ENCODE assay signal across 9 cellular contexts in the genomic region with DNA sequence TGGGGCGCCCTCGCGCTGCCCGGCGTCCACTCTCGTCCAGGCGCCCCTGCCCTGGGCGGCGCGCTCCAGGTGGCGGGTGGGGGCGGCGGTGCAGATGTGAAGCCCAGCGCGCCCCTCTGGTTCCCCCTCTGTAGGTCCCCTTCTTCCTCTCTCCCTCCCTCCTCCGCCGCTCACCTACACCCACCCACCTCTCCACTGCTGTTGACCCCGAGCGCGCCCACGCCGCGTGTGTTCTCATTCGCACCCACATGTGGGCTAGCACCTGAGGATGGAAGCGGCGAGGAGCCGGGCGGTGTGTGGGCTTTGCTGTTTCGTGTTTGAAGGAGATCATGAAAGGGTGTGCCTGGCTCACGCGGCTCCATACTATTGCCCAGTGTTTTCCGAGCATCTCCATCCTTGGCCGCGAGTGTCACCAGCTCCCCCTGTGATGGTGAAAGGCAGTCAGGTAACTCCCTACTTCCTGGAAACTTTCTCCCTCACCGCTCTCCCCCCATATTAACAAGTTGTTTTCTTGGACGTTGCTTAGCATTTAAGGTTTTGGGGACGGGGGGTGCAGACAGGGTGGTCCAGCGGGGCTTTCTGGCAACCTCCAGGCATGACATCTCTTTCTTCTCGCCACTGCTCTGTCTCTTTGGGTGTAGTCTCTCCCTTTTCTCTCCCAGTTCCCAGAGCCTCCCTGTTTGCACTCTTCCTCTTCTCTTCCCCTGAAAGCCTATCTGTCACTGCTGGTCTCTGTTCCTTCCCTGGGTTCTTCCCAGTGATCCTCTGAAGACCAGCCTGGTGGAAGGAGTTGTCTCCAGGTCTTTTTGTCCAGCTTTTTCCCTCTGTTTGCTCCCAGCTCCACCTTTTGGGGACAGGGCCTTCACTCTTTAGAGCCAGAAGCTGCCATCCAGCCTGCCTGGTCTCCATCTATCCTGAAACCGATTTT. TPM values are rescaled to one million over a fixed set of nuclear protein-coding genes. Genes with fewer than 3 reads are reported as not detected.
DNase-seq lines count a peak whose midpoint lies in the region; ATAC-seq and TF ChIP-seq lines count a peak whose summit lies in the region.
"Had no signal": no experiment of that assay in that cellular context is flagged by ENCODE, and none has a peak within 500 bp of the region (broad histone marks: within the 10 kb centered on the region; RNA-seq: fewer than 3 reads in every experiment).

No MANE protein-coding gene starts in this region.

- CTCF ChIA-PET in OCI-LY7 (lab: Charles Lee; ENCODE audit: unreplicated experiment), result no interaction called here

- no peak overlapping the region for H3K27ac ChIP-seq in brain microvascular endothelial cell
- peak overlapping the region; percentile 59 for H3K27ac ChIP-seq in muscle layer of colon (ENCODE audit: low read depth, low read length)
- peak overlapping the region; percentile 15 to 88 for H3K27ac ChIP-seq in aorta (ENCODE audit: low read depth in 1 of 2, low read length in 2 of 2)
- no peak overlapping the region for H3K27ac ChIP-seq in OCI-LY7 (ENCODE audit: low read depth, low read length, poor library complexity, severe bottlenecking)

- no peaks in the 10 kb centered on the region for H3K36me3 ChIP-seq in brain microvascular endothelial cell (replicated peaks)
- peaks cover 6% of the 10 kb centered on the region for H3K36me3 ChIP-seq in muscle layer of colon (ENCODE audit: insufficient read depth, low read length)
- no peaks in the 10 kb centered on the region for H3K36me3 ChIP-seq in aorta (ENCODE audit: control insufficient read depth in 1 of 2, insufficient read depth in 2 of 2, low read length in 1 of 2)
- H3K36me3 ChIP-seq in OCI-LY7 (ENCODE audit: insufficient read depth, low read length), result no peaks in the 10 kb centered on the region

- no peaks in the 10 kb centered on the region for H3K36me3 Mint-ChIP-seq in stimulated activated naive CD8-positive, alpha-beta T cell treated with anti-CD3 and anti-CD28 coated beads, Interleukin-15, Interleukin-2, amounts not matched to agents 100 ng/mL and 50 ng/mL, for 24 hours (ENCODE audit: low read depth)

- H2AFZ ChIP-seq in OCI-LY7 (ENCODE audit: low read length), result no peak overlapping the region

- DNase-seq in stimulated activated naive CD8-positive, alpha-beta T cell treated with anti-CD3 and anti-CD28 coated beads, Interleukin-15, Interleukin-2, amounts not matched to agents 100 U/mL and 50 U/mL, for 24 hours, result no peak
- DNase-seq in brain microvascular endothelial cell, result no peak
- no peak for DNase-seq in aorta
- DNase-seq in OCI-LY7 (ENCODE audit: low spot score), result no peak
- no peak for DNase-seq in activated naive CD4-positive, alpha-beta T cell treated with anti-CD3 and anti-CD28 coated beads, Interleukin-2, amount 50 U/mL, for 16 hours

- peaks cover 24% of the 10 kb centered on the region for H3K4me1 ChIP-seq in muscle layer of colon (ENCODE audit: insufficient read depth, low read length)
- no peaks in the 10 kb centered on the region for H3K4me1 ChIP-seq in aorta (ENCODE audit: control insufficient read depth in 1 of 2, insufficient read depth in 2 of 2, low read length in 2 of 2)
- H3K4me1 ChIP-seq in OCI-LY7 (ENCODE audit: insufficient read depth, low read length, poor library complexity, severe bottlenecking), result no peaks in the 10 kb centered on the region

- no peak overlapping the region for H3K4me2 ChIP-seq in OCI-LY7 (ENCODE audit: low read length)

- H3K4me1 Mint-ChIP-seq in stimulated activated naive CD8-positive, alpha-beta T cell treated with anti-CD3 and anti-CD28 coated beads, Interleukin-15, Interleukin-2, amounts not matched to agents 100 ng/mL and 50 ng/mL, for 24 hours (ENCODE audit: low read depth), result peaks cover 18% of the 10 kb centered on the region

- POLR2A ChIA-PET in OCI-LY7 (lab: Charles Lee), result no interaction called here

- peaks cover 64% of the 10 kb centered on the region for H3K27me3 ChIP-seq in brain microvascular endothelial cell (replicated peaks)
- no peaks in the 10 kb centered on the region for H3K27me3 ChIP-seq in muscle layer of colon (ENCODE audit: control insufficient read depth in 1 of 2, insufficient read depth in 2 of 2, low read length in 2 of 2)
- H3K27me3 ChIP-seq in aorta (ENCODE audit: control insufficient read depth in 1 of 2, insufficient read depth in 2 of 2, low read length in 1 of 2), result no peaks in the 10 kb centered on the region

- H3K27ac Mint-ChIP-seq in stimulated activated naive CD8-positive, alpha-beta T cell treated with anti-CD3 and anti-CD28 coated beads, Interleukin-15, Interleukin-2, amounts not matched to agents 100 ng/mL and 50 ng/mL, for 24 hours, result no peak overlapping the region

- ATAC-seq in stimulated activated naive CD8-positive, alpha-beta T cell treated with anti-CD3 and anti-CD28 coated beads, Interleukin-15, Interleukin-2, amounts not matched to agents 100 U/mL and 50 U/mL, for 24 hours, result no peak
- ATAC-seq in aorta (ENCODE audit: low FRiP score), result peak; percentile 20
- no peak for ATAC-seq in GM19463 (IDR thresholded peaks at IDR 0.05; ENCODE audit: unreplicated experiment)
- ATAC-seq: K562 had no signal

- in situ Hi-C loops in brain microvascular endothelial cell (cut with HindIII; ENCODE audit: low pct_ligation_motif_present, low sequenced_read_pairs), result no loop called here

- no peaks in the 10 kb centered on the region for H3K9me2 ChIP-seq in OCI-LY7 (ENCODE audit: insufficient read depth, low read length)

- peaks cover 65% of the 10 kb centered on the region for H3K27me3 Mint-ChIP-seq in stimulated activated naive CD8-positive, alpha-beta T cell treated with anti-CD3 and anti-CD28 coated beads, Interleukin-15, Interleukin-2, amounts not matched to agents 100 ng/mL and 50 ng/mL, for 24 hours

- intact Hi-C loops in aorta (cut with DNase I), result loop anchor here (5.0 kb wide), 5 partner anchors 108 to 528 kb away; no protein-coding TSS in a partner anchor
- intact Hi-C loops in OCI-LY7 (cut with micrococcal nuclease; ENCODE audit: unreplicated experiment), result no loop called here

- H3K4me3 ChIP-seq in brain microvascular endothelial cell (ENCODE audit: low read depth, low read length) (peak overlapping the region; percentile 40), muscle layer of colon (ENCODE audit: low read depth in 1 of 2, low read length in 2 of 2) (peak overlapping the region; percentile 58 to 68), aorta (ENCODE audit: low read length in 2 of 2) (peak overlapping the region; percentile 56 to 95), OCI-LY7 (ENCODE audit: low read depth, low read length, poor library complexity, severe bottlenecking) (no peak overlapping the region)
- H3K4me3 ChIP-seq: K562 had no signal

- H3K9me3 ChIP-seq in muscle layer of colon (ENCODE audit: low read length), result no peaks in the 10 kb centered on the region
- no peaks in the 10 kb centered on the region for H3K9me3 ChIP-seq in aorta (ENCODE audit: control insufficient read depth, low read length)
- H3K9me3 ChIP-seq in OCI-LY7 (ENCODE audit: low read length), result no peaks in the 10 kb centered on the region

- WGBS in aorta, 2 donors, result 0 to 1% methylated on average over 23 to 40 of the region's 40 CpGs

- TF ChIP-seq CTCF in brain microvascular endothelial cell (IDR thresholded peaks at IDR 0.05; ENCODE audit: low read depth, low read length, missing control alignments) (no peak), OCI-LY7 (conservative IDR thresholded peaks at IDR 0.05; ENCODE audit: low read length) (no peak)

- no peaks in the 10 kb centered on the region for H4K20me1 ChIP-seq in OCI-LY7 (ENCODE audit: insufficient read depth, low read length)

- H3K4me3 Mint-ChIP-seq in stimulated activated naive CD8-positive, alpha-beta T cell treated with anti-CD3 and anti-CD28 coated beads, Interleukin-15, Interleukin-2, amounts not matched to agents 100 ng/mL and 50 ng/mL, for 24 hours, result peak overlapping the region; percentile 58

- H3K79me2 ChIP-seq in OCI-LY7 (ENCODE audit: insufficient read depth, low read depth, low read length), result no peaks in the 10 kb centered on the region

- H3K9ac ChIP-seq in muscle layer of colon (ENCODE audit: low read length), result peak overlapping the region; percentile 41

- no peaks in the 10 kb centered on the region for H3K9me3 Mint-ChIP-seq in stimulated activated naive CD8-positive, alpha-beta T cell treated with anti-CD3 and anti-CD28 coated beads, Interleukin-15, Interleukin-2, amounts not matched to agents 100 ng/mL and 50 ng/mL, for 24 hours

- BruUV-seq in OCI-LY7 (replicated peaks; lab: Mats Ljungman, UMichigan), result no TSS peak

RNA-seq across cellular contexts. Expression of a gene that starts 1.6 kb away (rescaled TPM):
- 100 to 1,000 TPM in 1 of 2 donors, 10 to 100 TPM in 1; 70.4 to 114 TPM for total RNA-seq in aorta
- polyA plus RNA-seq in aorta, result 10 to 100 TPM in 1 of 2 donors, 1 to 10 TPM in 1; 4.3 to 22.1 TPM
- 0.21 and 0.69 TPM in 2 replicates for total RNA-seq in OCI-LY7 (2014; rRNA removed; shearing (Covaris generic))
- 1.3 and 1.4 TPM in 2 replicates for total RNA-seq in OCI-LY7 (2022)
- total RNA-seq: K562 had no signal
- polyA plus RNA-seq: K562 had no signal

RNA-seq across cellular contexts. Expression of a gene that starts 50.1 kb away (rescaled TPM):
- 10 to 100 TPM; 14.5 to 16.9 TPM for total RNA-seq in aorta
- 10 to 100 TPM in 1 of 2 donors, 1 to 10 TPM in 1; 8.0 to 10.0 TPM for polyA plus RNA-seq in aorta
- total RNA-seq in OCI-LY7 (2014; rRNA removed; shearing (Covaris generic)), result 10.3 and 15.5 TPM in 2 replicates
- total RNA-seq in OCI-LY7 (2022), result 14.2 and 16.9 TPM in 2 replicates

Comparison
In these comparisons a context has a peak if more than half of its experiments do, and no peak if none do; other contexts are left out.
1. H3K27ac ChIP-seq: peak in muscle layer of colon (single experiment) and aorta (2 of 2); none in brain microvascular endothelial cell (single experiment) and OCI-LY7 (single experiment).
2. RNA of a gene that starts 1.6 kb away (total RNA-seq): 70.4 to 114 TPM in aorta; 0.21 to 1.4 TPM in OCI-LY7; every median in the first group is over 10 times any median in the second.